10 cellular contexts compared by ENCODE assay signal in genomic region chr11:121595717-121596156, GRCh38.
DNase-seq lines count a peak whose midpoint lies in the region; ATAC-seq and TF ChIP-seq lines count a peak whose summit lies in the region.
"Had no signal": no experiment of that assay in that cellular context is flagged by ENCODE, and none has a peak within 500 bp of the region (broad histone marks: within the 10 kb centered on the region; RNA-seq: fewer than 3 reads in every experiment).

No MANE protein-coding gene starts in this region.

- TF ChIP-seq CTCF in PC-3 (conservative IDR thresholded peaks at IDR 0.05; ENCODE audit: low read depth, low read length): no peak
- TF ChIP-seq CTCF in omental fat pad (IDR thresholded peaks at IDR 0.05): no peak
- no peak for TF ChIP-seq CTCF in GM10248 (IDR thresholded peaks at IDR 0.05; ENCODE audit: control extremely low read depth, extremely low read depth, low read depth, missing control alignments)

- H3K27ac Mint-ChIP-seq in activated naive CD4-positive, alpha-beta T cell treated with anti-CD3 and anti-CD28 coated beads, Interleukin-2, amount 50 U/mL, for 72 hours: no peak overlapping the region
- H3K27ac Mint-ChIP-seq: activated B cell treated with CpG ODN at 0.5 μM for 24 hours had no signal

- H3K9me3 Mint-ChIP-seq in activated naive CD4-positive, alpha-beta T cell treated with anti-CD3 and anti-CD28 coated beads, Interleukin-2, amount 50 U/mL, for 72 hours: no peaks in the 10 kb centered on the region
- H3K9me3 Mint-ChIP-seq: activated B cell treated with CpG ODN at 0.5 μM for 24 hours had no signal

- no peaks in the 10 kb centered on the region for H3F3A ChIP-seq in PC-3 (ENCODE audit: low read length, unreplicated experiment)

- H3K9me3 ChIP-seq in PC-3 (ENCODE audit: low read length): no peaks in the 10 kb centered on the region
- H3K9me3 ChIP-seq: body of pancreas had no signal

- DNase-seq in Daoy (ENCODE audit: low read depth): peak; percentile 89
- DNase-seq in PC-3: peak; percentile 99
- DNase-seq in omental fat pad (ENCODE audit: low spot score): no peak
- no peak for DNase-seq in GM10248 (ENCODE audit: extremely low spot score)
- no peak for DNase-seq in activated naive CD4-positive, alpha-beta T cell treated with anti-CD3 and anti-CD28 coated beads, Interleukin-2, amount 50 U/mL, for 72 hours (ENCODE audit: low spot score in 2 of 2)
- no peak for DNase-seq in stimulated activated naive CD4-positive, alpha-beta T cell treated with Interleukin-2 at 50 U/mL for 16 hours (lab: John Stamatoyannopoulos, UW)
- DNase-seq: activated B cell treated with CpG ODN at 0.5 μM for 24 hours, body of pancreas had no signal

- BruUV-seq in PC-3 (replicated peaks; lab: Mats Ljungman, UMichigan): no TSS peak

- POLR2A ChIA-PET in PC-3 (lab: Charles Lee; ENCODE audit: unreplicated experiment): no interaction called here
- POLR2A ChIA-PET in GM10248 (lab: Yijun Ruan, JAX): no interaction called here

- H3K9me2 ChIP-seq in PC-3 (replicated peaks; ENCODE audit: low read length): no peaks in the 10 kb centered on the region

- ATAC-seq in PC-3 (peak; percentile 91), esophagus mucosa (peak; percentile 97), omental fat pad (ENCODE audit: low FRiP score) (peak; percentile 84), GM19397 (IDR thresholded peaks at IDR 0.05; ENCODE audit: unreplicated experiment) (no peak)
- ATAC-seq in activated naive CD4-positive, alpha-beta T cell treated with anti-CD3 and anti-CD28 coated beads, Interleukin-2, amount 50 U/mL, for 72 hours: no peak
- ATAC-seq: body of pancreas had no signal

- no peak overlapping the region for H3K9ac ChIP-seq in PC-3 (ENCODE audit: low read length)

- intact Hi-C loops in PC-3 (cut with micrococcal nuclease): loop anchor here (1.0 to 5.0 kb wide), 4 partner anchors 17 to 542 kb away; no protein-coding TSS in a partner anchor

- H3K4me1 ChIP-seq in PC-3 (ENCODE audit: insufficient read depth, low read length): peaks cover 43% of the 10 kb centered on the region
- H3K4me1 ChIP-seq: body of pancreas had no signal

- no peaks in the 10 kb centered on the region for H4K20me1 ChIP-seq in PC-3 (ENCODE audit: low read length)

- peaks cover 31% of the 10 kb centered on the region in 2 donors for H3K36me3 Mint-ChIP-seq in activated naive CD4-positive, alpha-beta T cell treated with anti-CD3 and anti-CD28 coated beads, Interleukin-2, amount 50 U/mL, for 72 hours

- peak overlapping the region; percentile 50 for H3K27ac ChIP-seq in PC-3 (ENCODE audit: low read length)
- H3K27ac ChIP-seq: body of pancreas had no signal

- H3K4me3 ChIP-seq in PC-3 (ENCODE audit: low read length): no peak overlapping the region
- H3K4me3 ChIP-seq: body of pancreas had no signal

- H3K79me2 ChIP-seq in PC-3 (ENCODE audit: low read length): no peaks in the 10 kb centered on the region

- H3K27me3 ChIP-seq in PC-3 (ENCODE audit: low read length): no peaks in the 10 kb centered on the region
- H3K27me3 ChIP-seq: body of pancreas had no signal

- H3K4me2 ChIP-seq in PC-3 (ENCODE audit: low read length): peak overlapping the region; percentile 51

- no peak overlapping the region for H2AFZ ChIP-seq in PC-3 (ENCODE audit: low read length)

- peaks cover 27% of the 10 kb centered on the region for H3K36me3 ChIP-seq in PC-3 (ENCODE audit: low read depth, low read length)

- CTCF ChIA-PET in PC-3 (lab: Charles Lee) (no interaction called here), GM10248 (lab: Yijun Ruan, JAX) (no interaction called here)

Comparison
In these comparisons a context has a peak if more than half of its experiments do, and no peak if none do; other contexts are left out.
1. DNase-seq: peak in Daoy (single experiment) and PC-3 (single experiment); none in omental fat pad (single experiment), GM10248 (single experiment), activated naive CD4-positive, alpha-beta T cell treated with anti-CD3 and anti-CD28 coated beads, Interleukin-2, amount 50 U/mL, for 72 hours (0 of 2) and stimulated activated naive CD4-positive, alpha-beta T cell treated with Interleukin-2 at 50 U/mL for 16 hours (single experiment).
2. ATAC-seq: peak in PC-3 (single experiment), esophagus mucosa (single experiment) and omental fat pad (single experiment); none in activated naive CD4-positive, alpha-beta T cell treated with anti-CD3 and anti-CD28 coated beads, Interleukin-2, amount 50 U/mL, for 72 hours (0 of 2) and GM19397 (single experiment).